ENCODE assay signal across 1 cellular context in the genomic region with DNA sequence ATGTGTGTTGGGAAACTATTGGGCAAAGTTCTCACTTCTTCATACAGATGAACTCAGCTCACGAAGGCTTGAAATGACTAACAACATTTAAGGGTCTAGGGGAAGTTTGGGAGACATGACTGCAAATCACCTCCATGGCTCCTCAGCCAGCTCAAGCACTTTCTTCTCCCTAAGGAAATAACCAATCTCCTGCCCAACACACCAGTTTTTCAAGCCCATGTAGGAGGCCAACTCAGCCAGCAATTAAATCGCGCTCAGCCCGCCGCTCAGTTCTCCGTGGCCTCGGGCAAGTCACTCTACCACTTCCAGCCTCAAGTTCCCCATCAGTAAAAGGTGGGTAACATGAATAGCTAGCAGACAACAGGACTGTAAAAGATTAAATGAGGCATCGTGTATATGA.
TF ChIP-seq lines count a peak whose summit lies in the region.

No MANE protein-coding gene starts in this region.

TF ChIP-seq in HCT116, 20 proteins besides CTCF, POLR2A, EP300 and RAD21:
- TF ChIP-seq TCF7L2 (IDR thresholded peaks at IDR 0.05; ENCODE audit: borderline replicate concordance, extremely low read depth, insufficient read depth, insufficient read length) (no peak), JUND (IDR thresholded peaks at IDR 0.05) (no peak), MAX (IDR thresholded peaks at IDR 0.05) (no peak)
